ENCODE assay signal across 1 cellular context in the genomic region with DNA sequence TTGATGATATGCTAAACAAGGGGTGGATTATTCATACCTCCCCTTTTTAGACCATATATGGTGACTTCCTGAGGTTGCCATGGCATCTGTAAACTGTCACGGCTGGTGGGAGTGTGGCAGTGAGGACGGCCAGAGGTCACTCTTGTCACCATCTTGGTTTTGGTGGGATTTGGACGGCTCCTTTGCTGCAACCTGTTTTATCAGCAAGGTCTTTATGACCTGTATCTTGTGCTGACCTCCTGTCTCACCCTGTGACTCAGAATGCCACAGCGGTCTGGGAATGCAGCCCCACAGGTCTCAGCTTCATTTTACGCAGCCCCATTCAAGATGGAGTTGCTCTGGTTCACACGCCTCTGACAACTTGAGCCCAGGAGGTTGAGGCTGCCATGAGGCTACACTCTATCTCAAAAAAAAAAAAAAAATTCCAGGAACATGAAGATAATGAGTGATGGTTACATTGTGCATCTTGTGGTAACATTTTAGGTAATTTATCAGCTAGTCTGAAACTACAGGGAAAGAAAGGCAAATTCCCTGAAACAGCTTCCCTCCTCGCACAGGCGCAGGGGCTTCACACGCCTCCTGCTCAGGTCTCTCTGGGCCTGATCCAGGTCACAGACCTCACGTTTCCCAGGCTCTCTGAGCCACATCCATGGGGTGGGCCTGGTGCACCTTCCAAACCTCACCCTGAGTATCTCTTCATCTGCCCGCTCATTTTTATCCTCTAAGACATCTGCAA.
TF ChIP-seq lines count a peak whose summit lies in the region.

No MANE protein-coding gene starts in this region.

TF ChIP-seq in K562, 482 proteins besides CTCF, POLR2A, EP300 and RAD21 (continued from another document and continues in another):
- TF ChIP-seq, protein P1, sequence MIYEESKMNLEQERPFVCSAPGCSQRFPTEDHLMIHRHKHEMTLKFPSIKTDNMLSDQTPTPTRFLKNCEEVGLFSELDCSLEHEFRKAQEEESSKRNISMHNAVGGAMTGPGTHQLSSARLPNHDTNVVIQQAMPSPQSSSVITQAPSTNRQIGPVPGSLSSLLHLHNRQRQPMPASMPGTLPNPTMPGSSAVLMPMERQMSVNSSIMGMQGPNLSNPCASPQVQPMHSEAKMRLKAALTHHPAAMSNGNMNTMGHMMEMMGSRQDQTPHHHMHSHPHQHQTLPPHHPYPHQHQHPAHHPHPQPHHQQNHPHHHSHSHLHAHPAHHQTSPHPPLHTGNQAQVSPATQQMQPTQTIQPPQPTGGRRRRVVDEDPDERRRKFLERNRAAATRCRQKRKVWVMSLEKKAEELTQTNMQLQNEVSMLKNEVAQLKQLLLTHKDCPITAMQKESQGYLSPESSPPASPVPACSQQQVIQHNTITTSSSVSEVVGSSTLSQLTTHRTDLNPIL (CRISPR knock-in tag; IDR thresholded peaks at IDR 0.05), result peak; percentile 96
- TF ChIP-seq GABPA (tag; conservative IDR thresholded peaks at IDR 0.05; ENCODE audit: low read depth) (peak; percentile 76), PHB (CRISPR knock-in tag; IDR thresholded peaks at IDR 0.05) (peak; percentile 85; the same call in 1 of the 2 replicates), ELF2 (CRISPR knock-in tag; IDR thresholded peaks at IDR 0.05) (peak; percentile 90), CBX3 (IDR thresholded peaks at IDR 0.05; ENCODE audit: borderline replicate concordance in 1 of 2, low read length in 2 of 2) (no peak), ZBED1 (IDR thresholded peaks at IDR 0.05) (no peak), PPARD (CRISPR knock-in tag; IDR thresholded peaks at IDR 0.05) (peak; percentile 91), FOSL1 (tag; conservative IDR thresholded peaks at IDR 0.05) (peak; percentile 88), SP1 (CRISPR knock-in tag; IDR thresholded peaks at IDR 0.05) (peak; percentile 41; the same call in 1 of the 2 replicates), ZNF696 (CRISPR knock-in tag; conservative IDR thresholded peaks at IDR 0.05) (peak; percentile 69; the same call in 1 of the 2 replicates), FOXK1 (CRISPR knock-in tag; IDR thresholded peaks at IDR 0.05; ENCODE audit: borderline replicate concordance) (0 out of 2 replicates have a peak, but pooled peaks have one; percentile 38), ZNF695 (CRISPR knock-in tag; IDR thresholded peaks at IDR 0.05) (peak; percentile 77; the same call in 1 of the 2 replicates), NFIX (CRISPR knock-in tag; IDR thresholded peaks at IDR 0.05; ENCODE audit: low read depth) (peak; percentile 65), TEAD4 (IDR thresholded peaks at IDR 0.05; ENCODE audit: low read length) (no peak), TEAD4 (CRISPR knock-in tag; IDR thresholded peaks at IDR 0.05; ENCODE audit: borderline replicate concordance) (no peak), HMG20B (CRISPR knock-in tag; IDR thresholded peaks at IDR 0.05) (0 out of 2 replicates have a peak, but pooled peaks have one; percentile 23), MYBL2 (IDR thresholded peaks at IDR 0.05; ENCODE audit: low read depth) (no peak), MYBL2 (CRISPR knock-in tag; IDR thresholded peaks at IDR 0.05; ENCODE audit: borderline replicate concordance) (no peak), ETV1 (tag; conservative IDR thresholded peaks at IDR 0.05; ENCODE audit: low read depth) (peak; percentile 93), EP400 (IDR thresholded peaks at IDR 0.05) (no peak), HMG20A (CRISPR knock-in tag; conservative IDR thresholded peaks at IDR 0.05) (peak; percentile 83), MAZ (CRISPR knock-in tag; conservative IDR thresholded peaks at IDR 0.05 in 1 of 2, IDR thresholded peaks at IDR 0.05 in 1 of 2) (peak in 1 of 2 experiments; percentile 96; a peak in 2 of 4 replicates), NFE2L1 (tag; IDR thresholded peaks at IDR 0.05; ENCODE audit: borderline replicate concordance, low read depth) (peak; percentile 83), ZNF175 (CRISPR knock-in tag; IDR thresholded peaks at IDR 0.05; ENCODE audit: low read depth) (peak; percentile 100)
- TF ChIP-seq, protein P2, sequence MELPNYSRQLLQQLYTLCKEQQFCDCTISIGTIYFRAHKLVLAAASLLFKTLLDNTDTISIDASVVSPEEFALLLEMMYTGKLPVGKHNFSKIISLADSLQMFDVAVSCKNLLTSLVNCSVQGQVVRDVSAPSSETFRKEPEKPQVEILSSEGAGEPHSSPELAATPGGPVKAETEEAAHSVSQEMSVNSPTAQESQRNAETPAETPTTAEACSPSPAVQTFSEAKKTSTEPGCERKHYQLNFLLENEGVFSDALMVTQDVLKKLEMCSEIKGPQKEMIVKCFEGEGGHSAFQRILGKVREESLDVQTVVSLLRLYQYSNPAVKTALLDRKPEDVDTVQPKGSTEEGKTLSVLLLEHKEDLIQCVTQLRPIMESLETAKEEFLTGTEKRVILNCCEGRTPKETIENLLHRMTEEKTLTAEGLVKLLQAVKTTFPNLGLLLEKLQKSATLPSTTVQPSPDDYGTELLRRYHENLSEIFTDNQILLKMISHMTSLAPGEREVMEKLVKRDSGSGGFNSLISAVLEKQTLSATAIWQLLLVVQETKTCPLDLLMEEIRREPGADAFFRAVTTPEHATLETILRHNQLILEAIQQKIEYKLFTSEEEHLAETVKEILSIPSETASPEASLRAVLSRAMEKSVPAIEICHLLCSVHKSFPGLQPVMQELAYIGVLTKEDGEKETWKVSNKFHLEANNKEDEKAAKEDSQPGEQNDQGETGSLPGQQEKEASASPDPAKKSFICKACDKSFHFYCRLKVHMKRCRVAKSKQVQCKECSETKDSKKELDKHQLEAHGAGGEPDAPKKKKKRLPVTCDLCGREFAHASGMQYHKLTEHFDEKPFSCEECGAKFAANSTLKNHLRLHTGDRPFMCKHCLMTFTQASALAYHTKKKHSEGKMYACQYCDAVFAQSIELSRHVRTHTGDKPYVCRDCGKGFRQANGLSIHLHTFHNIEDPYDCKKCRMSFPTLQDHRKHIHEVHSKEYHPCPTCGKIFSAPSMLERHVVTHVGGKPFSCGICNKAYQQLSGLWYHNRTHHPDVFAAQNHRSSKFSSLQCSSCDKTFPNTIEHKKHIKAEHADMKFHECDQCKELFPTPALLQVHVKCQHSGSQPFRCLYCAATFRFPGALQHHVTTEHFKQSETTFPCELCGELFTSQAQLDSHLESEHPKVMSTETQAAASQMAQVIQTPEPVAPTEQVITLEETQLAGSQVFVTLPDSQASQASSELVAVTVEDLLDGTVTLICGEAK (IDR thresholded peaks at IDR 0.05), result no peak
- TF ChIP-seq, protein P2 (CRISPR knock-in tag; IDR thresholded peaks at IDR 0.05), result no peak
- TF ChIP-seq, protein P3, sequence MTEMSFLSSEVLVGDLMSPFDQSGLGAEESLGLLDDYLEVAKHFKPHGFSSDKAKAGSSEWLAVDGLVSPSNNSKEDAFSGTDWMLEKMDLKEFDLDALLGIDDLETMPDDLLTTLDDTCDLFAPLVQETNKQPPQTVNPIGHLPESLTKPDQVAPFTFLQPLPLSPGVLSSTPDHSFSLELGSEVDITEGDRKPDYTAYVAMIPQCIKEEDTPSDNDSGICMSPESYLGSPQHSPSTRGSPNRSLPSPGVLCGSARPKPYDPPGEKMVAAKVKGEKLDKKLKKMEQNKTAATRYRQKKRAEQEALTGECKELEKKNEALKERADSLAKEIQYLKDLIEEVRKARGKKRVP (CRISPR knock-in tag; IDR thresholded peaks at IDR 0.05), result peak; percentile 92
- TF ChIP-seq, protein P4, sequence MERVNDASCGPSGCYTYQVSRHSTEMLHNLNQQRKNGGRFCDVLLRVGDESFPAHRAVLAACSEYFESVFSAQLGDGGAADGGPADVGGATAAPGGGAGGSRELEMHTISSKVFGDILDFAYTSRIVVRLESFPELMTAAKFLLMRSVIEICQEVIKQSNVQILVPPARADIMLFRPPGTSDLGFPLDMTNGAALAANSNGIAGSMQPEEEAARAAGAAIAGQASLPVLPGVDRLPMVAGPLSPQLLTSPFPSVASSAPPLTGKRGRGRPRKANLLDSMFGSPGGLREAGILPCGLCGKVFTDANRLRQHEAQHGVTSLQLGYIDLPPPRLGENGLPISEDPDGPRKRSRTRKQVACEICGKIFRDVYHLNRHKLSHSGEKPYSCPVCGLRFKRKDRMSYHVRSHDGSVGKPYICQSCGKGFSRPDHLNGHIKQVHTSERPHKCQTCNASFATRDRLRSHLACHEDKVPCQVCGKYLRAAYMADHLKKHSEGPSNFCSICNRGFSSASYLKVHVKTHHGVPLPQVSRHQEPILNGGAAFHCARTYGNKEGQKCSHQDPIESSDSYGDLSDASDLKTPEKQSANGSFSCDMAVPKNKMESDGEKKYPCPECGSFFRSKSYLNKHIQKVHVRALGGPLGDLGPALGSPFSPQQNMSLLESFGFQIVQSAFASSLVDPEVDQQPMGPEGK (CRISPR knock-in tag; IDR thresholded peaks at IDR 0.05; ENCODE audit: borderline replicate concordance), result peak; percentile 92
- TF ChIP-seq, protein P5, sequence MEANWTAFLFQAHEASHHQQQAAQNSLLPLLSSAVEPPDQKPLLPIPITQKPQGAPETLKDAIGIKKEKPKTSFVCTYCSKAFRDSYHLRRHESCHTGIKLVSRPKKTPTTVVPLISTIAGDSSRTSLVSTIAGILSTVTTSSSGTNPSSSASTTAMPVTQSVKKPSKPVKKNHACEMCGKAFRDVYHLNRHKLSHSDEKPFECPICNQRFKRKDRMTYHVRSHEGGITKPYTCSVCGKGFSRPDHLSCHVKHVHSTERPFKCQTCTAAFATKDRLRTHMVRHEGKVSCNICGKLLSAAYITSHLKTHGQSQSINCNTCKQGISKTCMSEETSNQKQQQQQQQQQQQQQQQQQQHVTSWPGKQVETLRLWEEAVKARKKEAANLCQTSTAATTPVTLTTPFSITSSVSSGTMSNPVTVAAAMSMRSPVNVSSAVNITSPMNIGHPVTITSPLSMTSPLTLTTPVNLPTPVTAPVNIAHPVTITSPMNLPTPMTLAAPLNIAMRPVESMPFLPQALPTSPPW (CRISPR knock-in tag; IDR thresholded peaks at IDR 0.05), result peak; percentile 87
- TF ChIP-seq, protein P6, sequence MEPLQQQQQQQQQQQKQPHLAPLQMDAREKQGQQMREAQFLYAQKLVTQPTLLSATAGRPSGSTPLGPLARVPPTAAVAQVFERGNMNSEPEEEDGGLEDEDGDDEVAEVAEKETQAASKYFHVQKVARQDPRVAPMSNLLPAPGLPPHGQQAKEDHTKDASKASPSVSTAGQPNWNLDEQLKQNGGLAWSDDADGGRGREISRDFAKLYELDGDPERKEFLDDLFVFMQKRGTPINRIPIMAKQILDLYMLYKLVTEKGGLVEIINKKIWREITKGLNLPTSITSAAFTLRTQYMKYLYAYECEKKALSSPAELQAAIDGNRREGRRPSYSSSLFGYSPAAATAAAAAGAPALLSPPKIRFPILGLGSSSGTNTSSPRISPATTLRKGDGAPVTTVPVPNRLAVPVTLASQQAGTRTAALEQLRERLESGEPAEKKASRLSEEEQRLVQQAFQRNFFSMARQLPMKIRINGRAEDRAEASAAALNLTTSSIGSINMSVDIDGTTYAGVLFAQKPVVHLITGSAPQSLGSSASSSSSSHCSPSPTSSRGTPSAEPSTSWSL (CRISPR knock-in tag; IDR thresholded peaks at IDR 0.05; ENCODE audit: borderline replicate concordance), result peak; percentile 96; the same call in 1 of the 2 replicates
- TF ChIP-seq, protein P7, sequence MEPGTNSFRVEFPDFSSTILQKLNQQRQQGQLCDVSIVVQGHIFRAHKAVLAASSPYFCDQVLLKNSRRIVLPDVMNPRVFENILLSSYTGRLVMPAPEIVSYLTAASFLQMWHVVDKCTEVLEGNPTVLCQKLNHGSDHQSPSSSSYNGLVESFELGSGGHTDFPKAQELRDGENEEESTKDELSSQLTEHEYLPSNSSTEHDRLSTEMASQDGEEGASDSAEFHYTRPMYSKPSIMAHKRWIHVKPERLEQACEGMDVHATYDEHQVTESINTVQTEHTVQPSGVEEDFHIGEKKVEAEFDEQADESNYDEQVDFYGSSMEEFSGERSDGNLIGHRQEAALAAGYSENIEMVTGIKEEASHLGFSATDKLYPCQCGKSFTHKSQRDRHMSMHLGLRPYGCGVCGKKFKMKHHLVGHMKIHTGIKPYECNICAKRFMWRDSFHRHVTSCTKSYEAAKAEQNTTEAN (CRISPR knock-in tag; IDR thresholded peaks at IDR 0.05), result no peak
